ENCODE assay signal across 1 cellular context in the genomic region with DNA sequence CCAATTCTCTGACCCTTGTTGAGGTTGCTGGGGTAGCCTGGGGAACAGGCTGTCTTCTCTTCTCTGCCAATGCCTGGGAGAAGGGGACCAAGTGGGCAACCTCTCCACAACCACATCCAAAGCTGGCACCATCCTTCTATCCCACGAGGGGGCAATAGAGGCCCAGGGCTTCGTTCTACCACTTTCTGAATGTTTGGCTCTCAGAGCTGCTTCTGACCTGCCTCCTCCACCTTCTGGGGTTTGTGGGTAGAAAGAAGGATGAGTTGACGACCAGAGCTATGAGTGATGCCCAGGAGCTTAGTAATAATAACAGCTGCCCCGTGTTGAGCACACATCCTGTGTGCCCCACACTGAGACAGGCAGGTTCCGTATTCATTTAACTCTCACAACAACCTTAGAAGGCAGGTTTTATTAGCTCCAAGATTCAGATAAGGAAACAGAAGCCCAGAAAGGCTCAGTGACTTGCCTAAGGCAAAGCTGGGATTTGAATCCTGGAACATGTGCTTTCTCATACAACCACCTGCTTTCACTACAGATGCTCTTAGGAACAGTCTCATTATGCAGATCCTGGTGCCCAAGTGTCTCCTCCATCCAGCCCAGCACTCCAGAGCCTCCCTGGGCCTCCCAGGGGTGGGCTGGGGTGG.
TF ChIP-seq lines count a peak whose summit lies in the region.

No MANE protein-coding gene starts in this region.

TF ChIP-seq in SK-N-SH treated with all-trans-retinoic acid at 6 μM for 48 hours, 23 proteins besides CTCF, POLR2A, EP300 and RAD21 (continued from another document):
- TF ChIP-seq CSDC2 (CRISPR knock-in tag; IDR thresholded peaks at IDR 0.05): no peak
- no peak for TF ChIP-seq ZNF565 (CRISPR knock-in tag; conservative IDR thresholded peaks at IDR 0.05; ENCODE audit: low read depth)
- no peak for TF ChIP-seq OSR1 (CRISPR knock-in tag; IDR thresholded peaks at IDR 0.05)
- TF ChIP-seq, protein P1, sequence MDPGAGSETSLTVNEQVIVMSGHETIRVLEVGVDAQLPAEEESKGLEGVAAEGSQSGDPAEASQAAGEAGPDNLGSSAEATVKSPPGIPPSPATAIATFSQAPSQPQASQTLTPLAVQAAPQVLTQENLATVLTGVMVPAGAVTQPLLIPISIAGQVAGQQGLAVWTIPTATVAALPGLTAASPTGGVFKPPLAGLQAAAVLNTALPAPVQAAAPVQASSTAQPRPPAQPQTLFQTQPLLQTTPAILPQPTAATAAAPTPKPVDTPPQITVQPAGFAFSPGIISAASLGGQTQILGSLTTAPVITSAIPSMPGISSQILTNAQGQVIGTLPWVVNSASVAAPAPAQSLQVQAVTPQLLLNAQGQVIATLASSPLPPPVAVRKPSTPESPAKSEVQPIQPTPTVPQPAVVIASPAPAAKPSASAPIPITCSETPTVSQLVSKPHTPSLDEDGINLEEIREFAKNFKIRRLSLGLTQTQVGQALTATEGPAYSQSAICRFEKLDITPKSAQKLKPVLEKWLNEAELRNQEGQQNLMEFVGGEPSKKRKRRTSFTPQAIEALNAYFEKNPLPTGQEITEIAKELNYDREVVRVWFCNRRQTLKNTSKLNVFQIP (CRISPR knock-in tag; IDR thresholded peaks at IDR 0.05; ENCODE audit: borderline replicate concordance, low read depth): no peak
- no peak for TF ChIP-seq ZNF8 (CRISPR knock-in tag; IDR thresholded peaks at IDR 0.05)
- no peak for TF ChIP-seq PPARA (CRISPR knock-in tag; IDR thresholded peaks at IDR 0.05; ENCODE audit: borderline replicate concordance)
- TF ChIP-seq BACH2 (CRISPR knock-in tag; IDR thresholded peaks at IDR 0.05; ENCODE audit: borderline replicate concordance): no peak
- TF ChIP-seq, protein P2, sequence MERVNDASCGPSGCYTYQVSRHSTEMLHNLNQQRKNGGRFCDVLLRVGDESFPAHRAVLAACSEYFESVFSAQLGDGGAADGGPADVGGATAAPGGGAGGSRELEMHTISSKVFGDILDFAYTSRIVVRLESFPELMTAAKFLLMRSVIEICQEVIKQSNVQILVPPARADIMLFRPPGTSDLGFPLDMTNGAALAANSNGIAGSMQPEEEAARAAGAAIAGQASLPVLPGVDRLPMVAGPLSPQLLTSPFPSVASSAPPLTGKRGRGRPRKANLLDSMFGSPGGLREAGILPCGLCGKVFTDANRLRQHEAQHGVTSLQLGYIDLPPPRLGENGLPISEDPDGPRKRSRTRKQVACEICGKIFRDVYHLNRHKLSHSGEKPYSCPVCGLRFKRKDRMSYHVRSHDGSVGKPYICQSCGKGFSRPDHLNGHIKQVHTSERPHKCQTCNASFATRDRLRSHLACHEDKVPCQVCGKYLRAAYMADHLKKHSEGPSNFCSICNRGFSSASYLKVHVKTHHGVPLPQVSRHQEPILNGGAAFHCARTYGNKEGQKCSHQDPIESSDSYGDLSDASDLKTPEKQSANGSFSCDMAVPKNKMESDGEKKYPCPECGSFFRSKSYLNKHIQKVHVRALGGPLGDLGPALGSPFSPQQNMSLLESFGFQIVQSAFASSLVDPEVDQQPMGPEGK (CRISPR knock-in tag; IDR thresholded peaks at IDR 0.05; ENCODE audit: borderline replicate concordance): no peak
- TF ChIP-seq, protein P3, sequence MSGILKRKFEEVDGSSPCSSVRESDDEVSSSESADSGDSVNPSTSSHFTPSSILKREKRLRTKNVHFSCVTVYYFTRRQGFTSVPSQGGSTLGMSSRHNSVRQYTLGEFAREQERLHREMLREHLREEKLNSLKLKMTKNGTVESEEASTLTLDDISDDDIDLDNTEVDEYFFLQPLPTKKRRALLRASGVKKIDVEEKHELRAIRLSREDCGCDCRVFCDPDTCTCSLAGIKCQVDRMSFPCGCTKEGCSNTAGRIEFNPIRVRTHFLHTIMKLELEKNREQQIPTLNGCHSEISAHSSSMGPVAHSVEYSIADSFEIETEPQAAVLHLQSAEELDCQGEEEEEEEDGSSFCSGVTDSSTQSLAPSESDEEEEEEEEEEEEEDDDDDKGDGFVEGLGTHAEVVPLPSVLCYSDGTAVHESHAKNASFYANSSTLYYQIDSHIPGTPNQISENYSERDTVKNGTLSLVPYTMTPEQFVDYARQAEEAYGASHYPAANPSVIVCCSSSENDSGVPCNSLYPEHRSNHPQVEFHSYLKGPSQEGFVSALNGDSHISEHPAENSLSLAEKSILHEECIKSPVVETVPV (CRISPR knock-in tag; IDR thresholded peaks at IDR 0.05): no peak
- TF ChIP-seq TOX (CRISPR knock-in tag; IDR thresholded peaks at IDR 0.05; ENCODE audit: borderline replicate concordance): no peak
- TF ChIP-seq ZFP30 (CRISPR knock-in tag; IDR thresholded peaks at IDR 0.05): no peak
- TF ChIP-seq, protein P4, sequence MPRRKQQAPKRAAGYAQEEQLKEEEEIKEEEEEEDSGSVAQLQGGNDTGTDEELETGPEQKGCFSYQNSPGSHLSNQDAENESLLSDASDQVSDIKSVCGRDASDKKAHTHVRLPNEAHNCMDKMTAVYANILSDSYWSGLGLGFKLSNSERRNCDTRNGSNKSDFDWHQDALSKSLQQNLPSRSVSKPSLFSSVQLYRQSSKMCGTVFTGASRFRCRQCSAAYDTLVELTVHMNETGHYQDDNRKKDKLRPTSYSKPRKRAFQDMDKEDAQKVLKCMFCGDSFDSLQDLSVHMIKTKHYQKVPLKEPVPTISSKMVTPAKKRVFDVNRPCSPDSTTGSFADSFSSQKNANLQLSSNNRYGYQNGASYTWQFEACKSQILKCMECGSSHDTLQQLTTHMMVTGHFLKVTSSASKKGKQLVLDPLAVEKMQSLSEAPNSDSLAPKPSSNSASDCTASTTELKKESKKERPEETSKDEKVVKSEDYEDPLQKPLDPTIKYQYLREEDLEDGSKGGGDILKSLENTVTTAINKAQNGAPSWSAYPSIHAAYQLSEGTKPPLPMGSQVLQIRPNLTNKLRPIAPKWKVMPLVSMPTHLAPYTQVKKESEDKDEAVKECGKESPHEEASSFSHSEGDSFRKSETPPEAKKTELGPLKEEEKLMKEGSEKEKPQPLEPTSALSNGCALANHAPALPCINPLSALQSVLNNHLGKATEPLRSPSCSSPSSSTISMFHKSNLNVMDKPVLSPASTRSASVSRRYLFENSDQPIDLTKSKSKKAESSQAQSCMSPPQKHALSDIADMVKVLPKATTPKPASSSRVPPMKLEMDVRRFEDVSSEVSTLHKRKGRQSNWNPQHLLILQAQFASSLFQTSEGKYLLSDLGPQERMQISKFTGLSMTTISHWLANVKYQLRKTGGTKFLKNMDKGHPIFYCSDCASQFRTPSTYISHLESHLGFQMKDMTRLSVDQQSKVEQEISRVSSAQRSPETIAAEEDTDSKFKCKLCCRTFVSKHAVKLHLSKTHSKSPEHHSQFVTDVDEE (CRISPR knock-in tag; IDR thresholded peaks at IDR 0.05): no peak
- no peak for TF ChIP-seq TCF4 (CRISPR knock-in tag; IDR thresholded peaks at IDR 0.05; ENCODE audit: borderline replicate concordance)
- no peak for TF ChIP-seq ZC3H10 (CRISPR knock-in tag; IDR thresholded peaks at IDR 0.05)
- TF ChIP-seq, protein P5, sequence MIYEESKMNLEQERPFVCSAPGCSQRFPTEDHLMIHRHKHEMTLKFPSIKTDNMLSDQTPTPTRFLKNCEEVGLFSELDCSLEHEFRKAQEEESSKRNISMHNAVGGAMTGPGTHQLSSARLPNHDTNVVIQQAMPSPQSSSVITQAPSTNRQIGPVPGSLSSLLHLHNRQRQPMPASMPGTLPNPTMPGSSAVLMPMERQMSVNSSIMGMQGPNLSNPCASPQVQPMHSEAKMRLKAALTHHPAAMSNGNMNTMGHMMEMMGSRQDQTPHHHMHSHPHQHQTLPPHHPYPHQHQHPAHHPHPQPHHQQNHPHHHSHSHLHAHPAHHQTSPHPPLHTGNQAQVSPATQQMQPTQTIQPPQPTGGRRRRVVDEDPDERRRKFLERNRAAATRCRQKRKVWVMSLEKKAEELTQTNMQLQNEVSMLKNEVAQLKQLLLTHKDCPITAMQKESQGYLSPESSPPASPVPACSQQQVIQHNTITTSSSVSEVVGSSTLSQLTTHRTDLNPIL (CRISPR knock-in tag; IDR thresholded peaks at IDR 0.05; ENCODE audit: low read depth): no peak
- TF ChIP-seq ISL1 (CRISPR knock-in tag; IDR thresholded peaks at IDR 0.05): no peak
